17 cellular contexts compared by ENCODE assay signal in the genomic region with DNA sequence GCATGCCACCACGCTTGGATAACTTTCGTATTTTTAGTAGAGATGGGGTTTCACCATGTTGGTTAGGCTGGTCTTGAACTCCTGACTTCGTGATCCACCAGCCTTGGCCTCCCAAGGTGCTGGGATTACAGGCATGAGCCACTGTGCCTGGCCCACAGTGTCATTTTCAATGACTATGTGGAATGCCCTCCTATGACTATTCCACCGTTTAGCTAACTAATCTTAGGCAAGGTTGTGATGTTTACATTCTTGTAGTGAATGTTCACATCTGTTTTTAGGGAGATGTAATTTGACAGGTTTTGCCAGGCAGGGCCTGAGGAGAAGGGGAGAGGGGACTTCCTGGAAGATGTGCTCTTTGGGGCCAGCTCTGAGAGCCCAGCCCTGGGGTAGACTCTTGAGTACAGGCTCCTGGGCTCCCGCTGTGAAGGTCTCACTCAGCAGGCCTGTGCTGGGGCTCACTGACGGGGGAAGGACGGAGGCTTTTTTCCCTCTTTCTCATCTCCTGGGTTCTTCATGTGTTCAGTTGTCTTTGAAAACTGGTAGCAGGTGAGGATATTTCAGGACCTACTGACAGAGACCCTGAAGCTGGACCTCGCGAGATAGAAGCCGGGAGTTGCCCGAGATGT.
"Had no signal": no experiment of that assay in that cellular context is flagged by ENCODE, and none has a peak within 500 bp of the region (broad histone marks: within the 10 kb centered on the region; RNA-seq: fewer than 3 reads in every experiment).

No MANE protein-coding gene starts in this region.

- H3K9me3 Mint-ChIP-seq: activated B cell treated with CpG ODN at 0.5 μM for 24 hours had no signal

- H3K27me3 Mint-ChIP-seq: activated B cell treated with CpG ODN at 0.5 μM for 24 hours; activated CD4-positive, alpha-beta T cell treated with anti-CD3 and anti-CD28 coated beads, Interleukin-2, amount 10 ng/mL, durations not matched to agents 24 days and 14 days; activated naive CD8-positive, alpha-beta T cell treated with anti-CD3 and anti-CD28 coated beads, Interleukin-2, amount 50 U/mL, for 24 hours; T-helper 17 cell had no signal

- ATAC-seq: activated naive CD8-positive, alpha-beta T cell treated with anti-CD3 and anti-CD28 coated beads, Interleukin-2, amount 50 U/mL, for 24 hours; esophagus mucosa; heart right ventricle; T-helper 17 cell had no signal

- H3K4me3 ChIP-seq: heart right ventricle, pancreas, thyroid gland, uterus had no signal

- DNase-seq: activated B cell treated with CpG ODN at 0.5 μM for 24 hours; activated CD4-positive, alpha-beta T cell treated with anti-CD3 and anti-CD28 coated beads, Interleukin-2, amount 10 ng/mL, durations not matched to agents 24 days and 14 days; activated naive CD4-positive, alpha-beta T cell; activated naive CD8-positive, alpha-beta T cell treated with anti-CD3 and anti-CD28 coated beads, Interleukin-2, amount 50 U/mL, for 24 hours; caudate nucleus; dermis blood vessel endothelial cell; foreskin melanocyte; heart right ventricle; pancreas; retina; stimulated activated CD4-positive, alpha-beta T cell treated with anti-CD3 and anti-CD28 coated beads, Interleukin-15, amount 100 ng/mL, for 24 hours; stimulated activated CD4-positive, alpha-beta T cell treated with anti-CD3 and anti-CD28 coated beads, Interleukin-4, amount 100 ng/mL, for 24 hours; T-helper 17 cell; thyroid gland had no signal

- H3K27ac ChIP-seq: pancreas, thyroid gland, uterus had no signal

- H3K36me3 ChIP-seq: thyroid gland, uterus had no signal

- H3K27ac Mint-ChIP-seq: activated B cell treated with CpG ODN at 0.5 μM for 24 hours; activated CD4-positive, alpha-beta T cell treated with anti-CD3 and anti-CD28 coated beads, Interleukin-2, amount 10 ng/mL, durations not matched to agents 24 days and 14 days; activated naive CD8-positive, alpha-beta T cell treated with anti-CD3 and anti-CD28 coated beads, Interleukin-2, amount 50 U/mL, for 24 hours; T-helper 17 cell had no signal

- H3K4me3 Mint-ChIP-seq: activated B cell treated with CpG ODN at 0.5 μM for 24 hours; activated CD4-positive, alpha-beta T cell treated with anti-CD3 and anti-CD28 coated beads, Interleukin-2, amount 10 ng/mL, durations not matched to agents 24 days and 14 days; activated naive CD8-positive, alpha-beta T cell treated with anti-CD3 and anti-CD28 coated beads, Interleukin-2, amount 50 U/mL, for 24 hours; neural crest cell; T-helper 17 cell had no signal

- H3K9me3 ChIP-seq: pancreas, thyroid gland, uterus had no signal

- H3K4me1 ChIP-seq: thyroid gland, uterus had no signal

- H3K27me3 ChIP-seq: heart right ventricle, pancreas, thyroid gland, uterus had no signal
